In genomic region chr10:72563327-72563932, GRCh38 we compare ENCODE assay signal across 10 cellular contexts.
DNase-seq lines count a peak whose midpoint lies in the region; ATAC-seq, FAIRE-seq and TF ChIP-seq lines count a peak whose summit lies in the region.
"Had no signal": no experiment of that assay in that cellular context is flagged by ENCODE, and none has a peak within 500 bp of the region (broad histone marks: within the 10 kb centered on the region; RNA-seq: fewer than 3 reads in every experiment).

No MANE protein-coding gene starts in this region.

- TF ChIP-seq CTCF in GM12865 (IDR thresholded peaks at IDR 0.05; ENCODE audit: insufficient read depth, low read depth, low read length, missing control alignments), result no peak

- H3K4me3 Mint-ChIP-seq in activated naive CD8-positive, alpha-beta T cell, result peak overlapping the region; percentile 59

- FAIRE-seq in urothelium cell line (lab: Jason Lieb, UNC), result no peak

- DNase-seq in GM12865 (ENCODE audit: low read depth) (peak; percentile 79), DMS 273 treated with DMSO at 0.1 percent for 48 hours (lab: John Stamatoyannopoulos, UW) (no peak), GM03348 (ENCODE audit: low spot score) (no peak), COLO668 (lab: John Stamatoyannopoulos, UW; ENCODE audit: unreplicated experiment) (no peak), urothelium cell line (ENCODE audit: low spot score) (no peak)
- DNase-seq: EL; NK-92 treated with Interleukin-12 subunit alpha and Interleukin-12 subunit beta, amount 100 ng/mL, for 24 hours had no signal

- H3K9me3 Mint-ChIP-seq in activated naive CD8-positive, alpha-beta T cell (ENCODE audit: low read depth), result no peaks in the 10 kb centered on the region

- H3K4me3 ChIP-seq in GM12865 (ENCODE audit: low read depth, low read length), result no peak overlapping the region

- ATAC-seq in GM21360 (IDR thresholded peaks at IDR 0.05; ENCODE audit: unreplicated experiment), result peak; percentile 58
- peak; percentile 33 for ATAC-seq in HG03469 (IDR thresholded peaks at IDR 0.05; ENCODE audit: unreplicated experiment)

- peaks cover 40% of the 10 kb centered on the region for H3K36me3 Mint-ChIP-seq in activated naive CD8-positive, alpha-beta T cell

- peaks cover 28% of the 10 kb centered on the region for H3K4me1 Mint-ChIP-seq in activated naive CD8-positive, alpha-beta T cell (ENCODE audit: low read depth)

- H3K27me3 Mint-ChIP-seq in activated naive CD8-positive, alpha-beta T cell, result no peaks in the 10 kb centered on the region

- H3K27ac Mint-ChIP-seq in activated naive CD8-positive, alpha-beta T cell, result peak overlapping the region; percentile 89
